Comparison of ENCODE assay signal across 10 cellular contexts in genomic region chr12:22312336-22312735, GRCh38. TPM values are rescaled to one million over a fixed set of nuclear protein-coding genes. Genes with fewer than 3 reads are reported as not detected.
DNase-seq lines count a peak whose midpoint lies in the region; FAIRE-seq and TF ChIP-seq lines count a peak whose summit lies in the region.
"Had no signal": no experiment of that assay in that cellular context is flagged by ENCODE, and none has a peak within 500 bp of the region (broad histone marks: within the 10 kb centered on the region; RNA-seq: fewer than 3 reads in every experiment).

No MANE protein-coding gene starts in this region.

- TF ChIP-seq CTCF in Calu3 (IDR thresholded peaks at IDR 0.05; ENCODE audit: unreplicated experiment) (no peak), foreskin fibroblast (IDR thresholded peaks at IDR 0.05; ENCODE audit: low read depth, low read length) (no peak), D721Med (IDR thresholded peaks at IDR 0.05; ENCODE audit: insufficient read depth, missing control alignments) (no peak)

- no peaks in the 10 kb centered on the region for H3K36me3 Mint-ChIP-seq in Calu3 (ENCODE audit: insufficient read depth, unreplicated experiment)

- H3K4me3 Mint-ChIP-seq in Calu3 (ENCODE audit: low read depth, unreplicated experiment): no peak overlapping the region

- no peaks in the 10 kb centered on the region for H3K4me1 Mint-ChIP-seq in Calu3 (ENCODE audit: low read depth, unreplicated experiment)

- no peak overlapping the region for H3K27ac Mint-ChIP-seq in Calu3 (ENCODE audit: unreplicated experiment)

- peak; percentile 37 for DNase-seq in Calu3
- DNase-seq in amygdala (lab: John Stamatoyannopoulos, UW): peak in 38 of 56 donors; percentile 5 to 85 (median 38)
- DNase-seq in foreskin fibroblast: peak; percentile 6 to 10
- peak; percentile 16 for DNase-seq in occipital lobe (lab: John Stamatoyannopoulos, UW)
- DNase-seq in DMS79 treated with DMSO at 0.1 percent for 48 hours (lab: John Stamatoyannopoulos, UW): no peak
- no peak for DNase-seq in D721Med (ENCODE audit: insufficient read length, low spot score)
- no peak for DNase-seq in DMS53 treated with DMSO at 0.1 percent for 48 hours (lab: John Stamatoyannopoulos, UW; ENCODE audit: unreplicated experiment)
- no peak for DNase-seq in NCI-H524 (lab: John Stamatoyannopoulos, UW)
- DNase-seq: adrenal gland, T-helper 1 cell had no signal

- no peak overlapping the region for H3K4me3 ChIP-seq in foreskin fibroblast (ENCODE audit: low read depth in 1 of 2, low read length in 2 of 2)
- H3K4me3 ChIP-seq: adrenal gland had no signal

- intact Hi-C loops in Calu3 (cut with micrococcal nuclease; ENCODE audit: unreplicated experiment): no loop called here

- H3K9me3 Mint-ChIP-seq in Calu3 (ENCODE audit: low read depth, unreplicated experiment): no peaks in the 10 kb centered on the region

- CTCF ChIA-PET in Calu3 (lab: Charles Lee): no interaction called here

- BruUV-seq in Calu3 (replicated peaks; lab: Mats Ljungman, UMichigan): no TSS peak

- H3K27me3 Mint-ChIP-seq in Calu3 (ENCODE audit: unreplicated experiment): peaks cover 32% of the 10 kb centered on the region

- FAIRE-seq in D721Med (lab: Jason Lieb, UNC): no peak

RNA-seq across cellular contexts. Expression of gene ST8SIA1, which starts 22.2 kb away (rescaled TPM):
- not detected in 2 replicates for total RNA-seq in Calu3 (2022)
- 29.6 TPM for total RNA-seq in occipital lobe

Comparison
In these comparisons a context has a peak if more than half of its experiments do, and no peak if none do; other contexts are left out.
1. DNase-seq: peak in Calu3 (single experiment), amygdala (38 of 56), foreskin fibroblast (2 of 2) and occipital lobe (single experiment); none in DMS79 treated with DMSO at 0.1 percent for 48 hours (single experiment), D721Med (single experiment), DMS53 treated with DMSO at 0.1 percent for 48 hours (single experiment) and NCI-H524 (0 of 2).
2. RNA of gene ST8SIA1, which starts 22.2 kb away (total RNA-seq): 29.6 TPM in occipital lobe (single experiment); not detected in Calu3; every median in the first group is over 10 times any median in the second.